In genomic region chr13:99356216-99357089, GRCh38 we compare ENCODE assay signal across 8 cellular contexts. TPM values are rescaled to one million over a fixed set of nuclear protein-coding genes. Genes with fewer than 3 reads are reported as not detected.
DNase-seq lines count a peak whose midpoint lies in the region; ATAC-seq and TF ChIP-seq lines count a peak whose summit lies in the region.

No MANE protein-coding gene starts in this region.

- 38 to 57% methylated on average over 6 to 8 of the region's 10 CpGs for WGBS in gastroesophageal sphincter (ENCODE audit: low coverage in 1 of 2), 2 donors

- H3K27ac ChIP-seq in gastroesophageal sphincter, result peak overlapping the region; percentile 40 to 71 (median 62)

- peaks cover 0 to 58% of the 10 kb centered on the region in 2 donors for H3K36me3 ChIP-seq in gastroesophageal sphincter

- peak overlapping the region; percentile 93 for H3K27ac Mint-ChIP-seq in activated CD8-positive, alpha-beta T cell treated with anti-CD3 and anti-CD28 coated beads for 36 hours
- H3K27ac Mint-ChIP-seq in MCF 10A (ENCODE audit: low read depth, unreplicated experiment), result no peak overlapping the region

- H3K9me3 ChIP-seq in gastroesophageal sphincter, result no peaks in the 10 kb centered on the region

- no peak for TF ChIP-seq EP300 in gastroesophageal sphincter (IDR thresholded peaks at IDR 0.05)

- no TSS peak for BruUV-seq in MCF 10A (replicated peaks; lab: Mats Ljungman, UMichigan)

- peak overlapping the region; percentile 56 for H3K4me3 Mint-ChIP-seq in activated CD8-positive, alpha-beta T cell treated with anti-CD3 and anti-CD28 coated beads for 36 hours
- no peak overlapping the region for H3K4me3 Mint-ChIP-seq in MCF 10A (ENCODE audit: unreplicated experiment)

- peaks cover 90% of the 10 kb centered on the region for H3K36me3 Mint-ChIP-seq in activated CD8-positive, alpha-beta T cell treated with anti-CD3 and anti-CD28 coated beads for 36 hours (ENCODE audit: low read depth)
- H3K36me3 Mint-ChIP-seq in MCF 10A (ENCODE audit: insufficient read depth, unreplicated experiment), result peaks cover 14% of the 10 kb centered on the region

- no peaks in the 10 kb centered on the region for H3K9me3 Mint-ChIP-seq in activated CD8-positive, alpha-beta T cell treated with anti-CD3 and anti-CD28 coated beads for 36 hours
- no peaks in the 10 kb centered on the region for H3K9me3 Mint-ChIP-seq in MCF 10A (ENCODE audit: unreplicated experiment)

- intact Hi-C loops in activated CD8-positive, alpha-beta T cell treated with anti-CD3 and anti-CD28 coated beads for 36 hours (cut with micrococcal nuclease), result loop anchor here (2.0 kb wide), 2 partner anchors 28 to 34 kb away; no protein-coding TSS in a partner anchor
- intact Hi-C loops in sciatic nerve (cut with DNase I), result no loop called here
- intact Hi-C loops in MCF 10A (cut with micrococcal nuclease), result no loop called here

- DNase-seq in CD1c-positive myeloid dendritic cell (ENCODE audit: extremely low spot score), result peak; percentile 76
- DNase-seq in activated CD8-positive, alpha-beta T cell treated with anti-CD3 and anti-CD28 coated beads for 36 hours, result peak; percentile 71
- DNase-seq in sciatic nerve (ENCODE audit: low spot score), result no peak
- no peak for DNase-seq in DMS 273 treated with DMSO at 0.1 percent for 48 hours (lab: John Stamatoyannopoulos, UW)
- no peak for DNase-seq in MCF 10A (ENCODE audit: unreplicated experiment)

- CTCF ChIA-PET in activated CD8-positive, alpha-beta T cell treated with anti-CD3 and anti-CD28 coated beads for 36 hours (lab: Charles Lee), result interaction anchor here (1.0 to 1.6 kb wide), 6 partner anchors 31 to 87 kb away, joined by 3 to 7 read pairs (median 4); no protein-coding TSS in a partner anchor
- CTCF ChIA-PET in MCF 10A (lab: Yijun Ruan, JAX), result no interaction called here

- POLR2A ChIA-PET in activated CD8-positive, alpha-beta T cell treated with anti-CD3 and anti-CD28 coated beads for 36 hours (lab: Charles Lee), result interaction anchor here (0.6 to 2.8 kb wide), 13 partner anchors 10 to 78 kb away, joined by 3 to 12 read pairs (median 5); no protein-coding TSS in a partner anchor
- POLR2A ChIA-PET in MCF 10A (lab: Yijun Ruan, JAX), result interaction anchor here (1.0 kb wide), 1 partner anchor 8 kb away, joined by 4 read pairs; no protein-coding TSS in a partner anchor

- ATAC-seq in GM19455 (IDR thresholded peaks at IDR 0.05; ENCODE audit: unreplicated experiment), result peak; percentile 63
- ATAC-seq in HG03520 (IDR thresholded peaks at IDR 0.05; ENCODE audit: unreplicated experiment), result peak; percentile 73
- peak; percentile 53 for ATAC-seq in activated CD8-positive, alpha-beta T cell treated with anti-CD3 and anti-CD28 coated beads for 36 hours
- peak; percentile 74 for ATAC-seq in gastroesophageal sphincter
- peak; percentile 92 for ATAC-seq in sciatic nerve

- H3K4me1 ChIP-seq in gastroesophageal sphincter, result peaks cover 0 to 28% (median 12%) of the 10 kb centered on the region in 3 donors

- H3K27me3 ChIP-seq in gastroesophageal sphincter, result no peaks in the 10 kb centered on the region

- H3K4me1 Mint-ChIP-seq in activated CD8-positive, alpha-beta T cell treated with anti-CD3 and anti-CD28 coated beads for 36 hours (ENCODE audit: low read depth), result peaks cover 97% of the 10 kb centered on the region
- H3K4me1 Mint-ChIP-seq in MCF 10A (ENCODE audit: insufficient read depth, unreplicated experiment), result no peaks in the 10 kb centered on the region

- no peaks in the 10 kb centered on the region for H3K27me3 Mint-ChIP-seq in activated CD8-positive, alpha-beta T cell treated with anti-CD3 and anti-CD28 coated beads for 36 hours
- no peaks in the 10 kb centered on the region for H3K27me3 Mint-ChIP-seq in MCF 10A (ENCODE audit: insufficient read depth, unreplicated experiment)

- TF ChIP-seq CTCF in activated CD8-positive, alpha-beta T cell treated with anti-CD3 and anti-CD28 coated beads for 36 hours (IDR thresholded peaks at IDR 0.05), result no peak
- TF ChIP-seq CTCF in gastroesophageal sphincter (IDR thresholded peaks at IDR 0.05) (no peak), MCF 10A (IDR thresholded peaks at IDR 0.05; ENCODE audit: unreplicated experiment) (no peak)

- H3K4me3 ChIP-seq in gastroesophageal sphincter, result peak overlapping the region in 1 of 2 donors; percentile 2

- TF ChIP-seq POLR2A in gastroesophageal sphincter (IDR thresholded peaks at IDR 0.05), result no peak

RNA-seq across cellular contexts. Expression of gene GPR183, which starts 49.3 kb away (rescaled TPM):
- 10 to 100 TPM in 1 of 2 experiments, 1 to 10 TPM in 1; 8.6 to 10.0 TPM for total RNA-seq in activated CD8-positive, alpha-beta T cell treated with anti-CD3 and anti-CD28 coated beads for 36 hours
- total RNA-seq in gastroesophageal sphincter (10 to 100 TPM; 11.5 to 23.8 (median 18.1) TPM), sciatic nerve (19.5 TPM), MCF 10A (2022) (not detected in 2 replicates)

Comparison
In these comparisons a context has a peak if more than half of its experiments do, and no peak if none do; other contexts are left out.
1. DNase-seq: peak in CD1c-positive myeloid dendritic cell (single experiment) and activated CD8-positive, alpha-beta T cell treated with anti-CD3 and anti-CD28 coated beads for 36 hours (single experiment); none in sciatic nerve (single experiment), DMS 273 treated with DMSO at 0.1 percent for 48 hours (single experiment) and MCF 10A (single experiment).
2. Peak in every context shown above with its lines, with median percentiles within 50 percentile points of each other: ATAC-seq.